8 cellular contexts compared by ENCODE assay signal in the genomic region with DNA sequence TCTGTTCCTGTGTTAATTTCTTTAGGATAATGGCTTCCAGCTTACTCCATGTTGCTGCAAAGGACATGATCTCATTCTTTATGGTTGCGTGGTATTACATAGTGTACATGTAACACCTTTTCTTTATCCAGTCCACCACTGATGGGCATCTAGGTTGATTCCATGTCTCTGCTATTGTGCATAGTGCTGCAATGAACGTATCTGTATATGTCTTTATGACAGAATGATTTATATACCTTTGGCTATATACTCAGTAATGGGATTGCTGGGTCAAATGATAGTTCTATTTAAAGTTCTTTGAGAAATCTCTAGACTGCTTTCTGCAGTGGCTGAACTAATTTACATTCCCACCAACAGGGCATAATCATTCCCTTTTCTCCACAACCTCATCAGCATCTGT. TPM values are rescaled to one million over a fixed set of nuclear protein-coding genes. Genes with fewer than 3 reads are reported as not detected.
"Had no signal": no experiment of that assay in that cellular context is flagged by ENCODE, and none has a peak within 500 bp of the region (broad histone marks: within the 10 kb centered on the region; RNA-seq: fewer than 3 reads in every experiment).

No MANE protein-coding gene starts in this region.

- H3K4me3 Mint-ChIP-seq: IgD-negative memory B cell had no signal

- H3K36me3 ChIP-seq: HAP-1 had no signal

- H3K4me1 Mint-ChIP-seq: IgD-negative memory B cell had no signal

- H2AFZ ChIP-seq: GM23248 had no signal

- H3K9me3 ChIP-seq: HAP-1 had no signal

- H3K27me3 Mint-ChIP-seq: IgD-negative memory B cell had no signal

- H3K4me3 ChIP-seq: GM23248, HAP-1 had no signal

- H3K36me3 Mint-ChIP-seq: IgD-negative memory B cell had no signal

- H3K9ac ChIP-seq: GM23248 had no signal

- H3K4me1 ChIP-seq: HAP-1 had no signal

- H3K27ac ChIP-seq: GM23248, HL-60 had no signal

- DNase-seq: GM23248, GOT3, H7 had no signal

RNA-seq across cellular contexts. Expression of gene ABCA10, which starts 39.8 kb away (rescaled TPM):
- total RNA-seq: H7 had no signal
- polyA plus RNA-seq: IgD-negative memory B cell had no signal

RNA-seq across cellular contexts. Expression of gene ABCA6, which starts 47.1 kb away (rescaled TPM):
- total RNA-seq: H4, H7, HT1080 had no signal
